In genomic region chr2:235910067-235910466, GRCh38 we compare ENCODE assay signal across 1 cellular context.
TF ChIP-seq lines count a peak whose summit lies in the region.

No MANE protein-coding gene starts in this region.

TF ChIP-seq in K562, 482 proteins besides CTCF, POLR2A, EP300 and RAD21 (continued from another document):
- TF ChIP-seq NR2C2 (CRISPR knock-in tag; IDR thresholded peaks at IDR 0.05) (no peak), NR2C2 (tag; IDR thresholded peaks at IDR 0.05) (no peak), ETS2 (tag; IDR thresholded peaks at IDR 0.05; ENCODE audit: borderline replicate concordance, poor library complexity, severe bottlenecking) (no peak), GABPA (tag; conservative IDR thresholded peaks at IDR 0.05; ENCODE audit: low read depth) (no peak), KAT7 (CRISPR knock-in tag; IDR thresholded peaks at IDR 0.05; ENCODE audit: borderline replicate concordance) (no peak)
